Comparison of ENCODE assay signal across 30 cellular contexts in genomic region chr4:1133033-1133432, GRCh38. TPM values are rescaled to one million over a fixed set of nuclear protein-coding genes. Genes with fewer than 3 reads are reported as not detected.
"Had no signal": no experiment of that assay in that cellular context is flagged by ENCODE, and none has a peak within 500 bp of the region (broad histone marks: within the 10 kb centered on the region; RNA-seq: fewer than 3 reads in every experiment).

No MANE protein-coding gene starts in this region.

- H3K36me3 Mint-ChIP-seq: activated CD4-positive, alpha-beta memory T cell treated with anti-CD3 and anti-CD28 coated beads for 36 hours; activated naive CD8-positive, alpha-beta T cell treated with anti-CD3 and anti-CD28 coated beads for 36 hours; T-cell had no signal

- H3K27me3 Mint-ChIP-seq: activated CD4-positive, alpha-beta memory T cell treated with anti-CD3 and anti-CD28 coated beads for 36 hours had no signal

- FAIRE-seq: endothelial cell of umbilical vein, keratinocyte had no signal

- H3K4me3 Mint-ChIP-seq: activated CD4-positive, alpha-beta memory T cell treated with anti-CD3 and anti-CD28 coated beads for 36 hours; activated CD4-positive, alpha-beta T cell treated with anti-CD3 and anti-CD28 coated beads, Interleukin-2, amount 10 ng/mL, durations not matched to agents 24 days and 14 days; activated naive CD4-positive, alpha-beta T cell treated with anti-CD3 and anti-CD28 coated beads for 36 hours; activated naive CD8-positive, alpha-beta T cell treated with anti-CD3 and anti-CD28 coated beads for 36 hours; activated T-helper 1 cell treated with anti-CD3 and anti-CD28 coated beads, Interleukin-12 subunit alpha, Interleukin-12 subunit beta, Interleukin-2, Interleukin-4 antibody, amounts not matched to agents 30 ng/mL and 10 ng/mL and 1 ng/mL, durations not matched to agents 14 hours and 24 hours and 36 hours; naive thymus-derived CD8-positive, alpha-beta T cell; neural crest cell; T-cell; T-helper 2 cell treated with Interferon-gamma antibody and Interleukin-4, amounts not matched to agents 5 μg/mL and 100 μg/mL, for 36 hours had no signal

- H2AFZ ChIP-seq: hepatocyte, parathyroid adenoma had no signal

- H3K4me2 ChIP-seq: hepatocyte had no signal

- H3K4me1 ChIP-seq: parathyroid adenoma, right atrium auricular region, testis, uterus had no signal

- H3K9ac ChIP-seq: parathyroid adenoma had no signal

- H3K79me2 ChIP-seq: hepatocyte, parathyroid adenoma had no signal

- ATAC-seq: activated CD4-positive, CD25-positive, alpha-beta regulatory T cell treated with anti-CD3 and anti-CD28 coated beads, Interleukin-2, amount 50 U/mL, for 24 hours; gastroesophageal sphincter; left colon; naive thymus-derived CD8-positive, alpha-beta T cell; stimulated activated naive CD8-positive, alpha-beta T cell treated with anti-CD3 and anti-CD28 coated beads, Interleukin-15, Interleukin-2, amounts not matched to agents 100 U/mL and 50 U/mL, for 24 hours; T-cell had no signal

- H3K9me3 Mint-ChIP-seq: activated CD4-positive, alpha-beta memory T cell treated with anti-CD3 and anti-CD28 coated beads for 36 hours; activated CD4-positive, alpha-beta T cell treated with anti-CD3 and anti-CD28 coated beads, Interleukin-2, amount 10 ng/mL, durations not matched to agents 24 days and 14 days; activated naive CD4-positive, alpha-beta T cell treated with anti-CD3 and anti-CD28 coated beads for 36 hours; activated naive CD8-positive, alpha-beta T cell treated with anti-CD3 and anti-CD28 coated beads for 36 hours; activated T-helper 1 cell treated with anti-CD3 and anti-CD28 coated beads, Interleukin-12 subunit alpha, Interleukin-12 subunit beta, Interleukin-2, Interleukin-4 antibody, amounts not matched to agents 30 ng/mL and 10 ng/mL and 1 ng/mL, durations not matched to agents 14 hours and 24 hours and 36 hours; neural crest cell; T-cell; T-helper 2 cell treated with Interferon-gamma antibody and Interleukin-4, amounts not matched to agents 5 μg/mL and 100 μg/mL, for 36 hours had no signal

- H3K27ac Mint-ChIP-seq: activated CD4-positive, alpha-beta memory T cell treated with anti-CD3 and anti-CD28 coated beads for 36 hours; activated CD4-positive, alpha-beta T cell treated with anti-CD3 and anti-CD28 coated beads, Interleukin-2, amount 10 ng/mL, durations not matched to agents 24 days and 14 days; activated naive CD4-positive, alpha-beta T cell treated with anti-CD3 and anti-CD28 coated beads for 36 hours; activated T-helper 1 cell treated with anti-CD3 and anti-CD28 coated beads, Interleukin-12 subunit alpha, Interleukin-12 subunit beta, Interleukin-2, Interleukin-4 antibody, amounts not matched to agents 30 ng/mL and 10 ng/mL and 1 ng/mL, durations not matched to agents 14 hours and 24 hours and 36 hours; naive thymus-derived CD8-positive, alpha-beta T cell; T-cell; T-helper 2 cell treated with Interferon-gamma antibody and Interleukin-4, amounts not matched to agents 5 μg/mL and 100 μg/mL, for 36 hours had no signal

- DNase-seq: activated CD4-positive, alpha-beta memory T cell treated with anti-CD3 and anti-CD28 coated beads for 36 hours; activated CD4-positive, alpha-beta T cell treated with anti-CD3 and anti-CD28 coated beads, Interleukin-2, amount 10 ng/mL, durations not matched to agents 24 days and 14 days; activated CD8-positive, alpha-beta memory T cell treated with anti-CD3 and anti-CD28 coated beads, Interleukin-2, amount 50 U/mL, for 4 hours; activated effector memory CD4-positive, alpha-beta T cell treated with anti-CD3 and anti-CD28 coated beads, Interleukin-2, amount 50 U/mL, for 16 hours; activated naive CD4-positive, alpha-beta T cell treated with anti-CD3 and anti-CD28 coated beads for 36 hours; activated naive CD8-positive, alpha-beta T cell treated with anti-CD3 and anti-CD28 coated beads for 36 hours; activated T-cell treated with anti-CD3 and anti-CD28 coated beads, Interleukin-2, amount 50 U/mL, for 1 hour; central memory CD4-positive, alpha-beta T cell; left colon; midbrain; naive thymus-derived CD8-positive, alpha-beta T cell; occipital lobe; stimulated activated CD4-positive, alpha-beta T cell treated with anti-CD3 and anti-CD28 coated beads, Interleukin-15, amount 100 ng/mL, for 24 hours; stimulated activated CD4-positive, alpha-beta T cell treated with anti-CD3 and anti-CD28 coated beads, Interleukin-2, amount 100 ng/mL, for 24 hours; stimulated activated naive CD8-positive, alpha-beta T cell treated with anti-CD3 and anti-CD28 coated beads, Interleukin-15, Interleukin-2, amounts not matched to agents 100 U/mL and 50 U/mL, for 24 hours; T-cell; testis; trophoblast cell; uterus had no signal

- H3K27me3 ChIP-seq: breast epithelium, hepatocyte, right atrium auricular region, testis, uterus had no signal

- H3K4me1 Mint-ChIP-seq: neural crest cell had no signal

- H3K4me3 ChIP-seq: breast epithelium, gastroesophageal sphincter, hepatocyte, right atrium auricular region, testis, uterus had no signal

- H3K27ac ChIP-seq: breast epithelium, gastroesophageal sphincter, hepatocyte, parathyroid adenoma, right atrium auricular region, testis, uterus had no signal

RNA-seq across cellular contexts. Expression of gene SPON2, which starts 39.4 kb away (rescaled TPM):
- total RNA-seq: endothelial cell of umbilical vein had no signal
